ENCODE assay signal across 1 cellular context in genomic region chr19:35911790-35912189, GRCh38.
TF ChIP-seq lines count a peak whose summit lies in the region.

No MANE protein-coding gene starts in this region.

TF ChIP-seq in HEK293, 187 proteins besides CTCF, POLR2A, EP300 and RAD21 (continued from another document and continues in another):
- TF ChIP-seq REST (tag by site-specific recombination; IDR thresholded peaks at IDR 0.05) (no peak), ZNF600 (tag by site-specific recombination; IDR thresholded peaks at IDR 0.05) (peak; percentile 72), KLF17 (tag by site-specific recombination; IDR thresholded peaks at IDR 0.05) (no peak), ZNF776 (tag by site-specific recombination; IDR thresholded peaks at IDR 0.05; ENCODE audit: borderline replicate concordance) (no peak), ZNF2 (tag by site-specific recombination; IDR thresholded peaks at IDR 0.05) (no peak), ZBTB11 (tag by site-specific recombination; conservative IDR thresholded peaks at IDR 0.05; ENCODE audit: low read depth) (no peak), ZNF785 (tag by site-specific recombination; IDR thresholded peaks at IDR 0.05) (no peak), ZNF777 (tag by site-specific recombination; IDR thresholded peaks at IDR 0.05; ENCODE audit: borderline replicate concordance) (no peak), PATZ1 (tag by site-specific recombination; IDR thresholded peaks at IDR 0.05) (no peak), ZNF174 (tag by site-specific recombination; IDR thresholded peaks at IDR 0.05) (no peak), ZNF121 (tag by site-specific recombination; IDR thresholded peaks at IDR 0.05) (peak; percentile 90), INSM2 (tag by site-specific recombination; IDR thresholded peaks at IDR 0.05) (no peak), KLF8 (tag by site-specific recombination; IDR thresholded peaks at IDR 0.05) (no peak), ZFP37 (tag by site-specific recombination; IDR thresholded peaks at IDR 0.05) (no peak), HIC1 (tag by site-specific recombination; IDR thresholded peaks at IDR 0.05) (no peak), ZNF610 (tag by site-specific recombination; IDR thresholded peaks at IDR 0.05; ENCODE audit: borderline replicate concordance) (no peak), ZBTB48 (tag by site-specific recombination; IDR thresholded peaks at IDR 0.05) (peak; percentile 61; the same call in 1 of the 2 replicates), ZSCAN30 (tag by site-specific recombination; IDR thresholded peaks at IDR 0.05) (no peak), ZNF354C (tag by site-specific recombination; IDR thresholded peaks at IDR 0.05; ENCODE audit: borderline replicate concordance, low read depth) (no peak), ZNF664 (tag by site-specific recombination; IDR thresholded peaks at IDR 0.05) (no peak), ZNF701 (tag by site-specific recombination; IDR thresholded peaks at IDR 0.05) (no peak), MZF1 (tag by site-specific recombination; IDR thresholded peaks at IDR 0.05; ENCODE audit: borderline replicate concordance) (no peak), OSR2 (tag by site-specific recombination; IDR thresholded peaks at IDR 0.05) (peak; percentile 75), ZNF248 (tag by site-specific recombination; IDR thresholded peaks at IDR 0.05) (no peak), ZNF423 (tag by site-specific recombination; IDR thresholded peaks at IDR 0.05) (no peak), KLF16 (tag by site-specific recombination; IDR thresholded peaks at IDR 0.05) (no peak), SP7 (tag by site-specific recombination; IDR thresholded peaks at IDR 0.05) (peak; percentile 52), ZNF10 (tag by site-specific recombination; IDR thresholded peaks at IDR 0.05) (no peak), ZNF335 (tag by site-specific recombination; conservative IDR thresholded peaks at IDR 0.05) (peak; percentile 55), ZNF398 (tag by site-specific recombination; IDR thresholded peaks at IDR 0.05) (peak; percentile 54; the same call in 1 of the 2 replicates), ZFHX2 (tag by site-specific recombination; conservative IDR thresholded peaks at IDR 0.05) (no peak), ZNF629 (tag by site-specific recombination; IDR thresholded peaks at IDR 0.05) (no peak), ZNF623 (tag by site-specific recombination; IDR thresholded peaks at IDR 0.05) (no peak), PRDM10 (tag by site-specific recombination; IDR thresholded peaks at IDR 0.05) (peak; percentile 51; the same call in 1 of the 2 replicates), ZNF549 (tag by site-specific recombination; IDR thresholded peaks at IDR 0.05) (no peak), ZNF280C (tag by site-specific recombination; IDR thresholded peaks at IDR 0.05) (no peak), ZNF311 (tag by site-specific recombination; IDR thresholded peaks at IDR 0.05; ENCODE audit: borderline replicate concordance) (no peak), ZNF558 (tag by site-specific recombination; IDR thresholded peaks at IDR 0.05) (no peak)
